In genomic region chr20:16459019-16459700, GRCh38 we compare ENCODE assay signal across 11 cellular contexts.
DNase-seq lines count a peak whose midpoint lies in the region; ATAC-seq and TF ChIP-seq lines count a peak whose summit lies in the region.
"Had no signal": no experiment of that assay in that cellular context is flagged by ENCODE, and none has a peak within 500 bp of the region (broad histone marks: within the 10 kb centered on the region; RNA-seq: fewer than 3 reads in every experiment).

No MANE protein-coding gene starts in this region.

- H3K27ac Mint-ChIP-seq in nephron = peak overlapping the region in 2 of 3 experiments; percentile 7 to 11

- no peak overlapping the region for H3K9ac ChIP-seq in fibroblast of lung (ENCODE audit: insufficient read depth, low read length)

- TF ChIP-seq CTCF in fibroblast of lung (conservative IDR thresholded peaks at IDR 0.05 in 1 of 2, IDR thresholded peaks at IDR 0.05 in 1 of 2; ENCODE audit: low read depth in 1 of 2, low read length in 2 of 2) = no peak
- TF ChIP-seq CTCF in nephron (IDR thresholded peaks at IDR 0.05; ENCODE audit: unreplicated experiment in 3 of 3) = no peak

- peaks cover 3% of the 10 kb centered on the region for H3K4me1 ChIP-seq in fibroblast of lung (ENCODE audit: control insufficient read depth, extremely low read depth, insufficient read depth, low read length)

- peak overlapping the region; percentile 11 for H3K27ac ChIP-seq in fibroblast of lung (ENCODE audit: insufficient read depth, low read length)

- no peaks in the 10 kb centered on the region for H3K9me3 Mint-ChIP-seq in nephron
- H3K9me3 Mint-ChIP-seq: CD8-positive, alpha-beta memory T cell had no signal

- no peak overlapping the region for H2AFZ ChIP-seq in fibroblast of lung (ENCODE audit: low read length)

- H3K4me3 Mint-ChIP-seq in nephron = no peak overlapping the region
- H3K4me3 Mint-ChIP-seq: CD8-positive, alpha-beta memory T cell had no signal

- H3K4me1 Mint-ChIP-seq in nephron = peaks cover 32% of the 10 kb centered on the region
- H3K4me1 Mint-ChIP-seq: CD8-positive, alpha-beta memory T cell had no signal

- H4K20me1 ChIP-seq in fibroblast of lung (ENCODE audit: control insufficient read depth, extremely low read depth, insufficient read depth, low read length) = no peaks in the 10 kb centered on the region

- H3K4me3 ChIP-seq in fibroblast of lung (replicated peaks in 1 of 4; ENCODE audit: control extremely low read depth in 1 of 4, insufficient read depth in 1 of 4, low read depth in 3 of 4, low read length in 4 of 4) = no peak overlapping the region
- H3K4me3 ChIP-seq: dorsolateral prefrontal cortex had no signal

- no peaks in the 10 kb centered on the region for H3K27me3 ChIP-seq in fibroblast of lung (ENCODE audit: control insufficient read depth, insufficient read depth, low read length)
- H3K27me3 ChIP-seq: dorsolateral prefrontal cortex had no signal

- peak overlapping the region; percentile 10 for H3K4me2 ChIP-seq in fibroblast of lung (ENCODE audit: extremely low read depth, insufficient read depth, low read length)

- no peaks in the 10 kb centered on the region for H3K9me3 ChIP-seq in fibroblast of lung (ENCODE audit: control insufficient read depth, insufficient read depth, low read depth, low read length)

- H3K79me2 ChIP-seq in fibroblast of lung (ENCODE audit: control insufficient read depth, insufficient read depth, low read length) = no peaks in the 10 kb centered on the region

- no peak for ATAC-seq in GM19328 (IDR thresholded peaks at IDR 0.05; ENCODE audit: unreplicated experiment)

- H3K27me3 Mint-ChIP-seq in nephron (ENCODE audit: low read depth) = no peaks in the 10 kb centered on the region
- H3K27me3 Mint-ChIP-seq: CD8-positive, alpha-beta memory T cell had no signal

- H3K36me3 ChIP-seq in fibroblast of lung (ENCODE audit: control insufficient read depth, insufficient read depth, low read length) = no peaks in the 10 kb centered on the region

- peaks cover 7% of the 10 kb centered on the region for H3K36me3 Mint-ChIP-seq in nephron (ENCODE audit: low read depth)

- peak; percentile 84 for DNase-seq in AG20443 (ENCODE audit: low spot score)
- DNase-seq in NCI-H446 treated with DMSO at 0.1 percent for 48 hours (lab: John Stamatoyannopoulos, UW) = peak; percentile 91
- DNase-seq in fibroblast of lung (ENCODE audit: low read depth in 2 of 2) = peak; percentile 87 to 90
- no peak for DNase-seq in activated CD4-positive, CD25-positive, alpha-beta regulatory T cell (lab: John Stamatoyannopoulos, UW)
- no peak for DNase-seq in HuH-7.5 (ENCODE audit: low spot score)
- no peak for DNase-seq in NCI-H69 (lab: John Stamatoyannopoulos, UW)
- DNase-seq: CD8-positive, alpha-beta memory T cell; stimulated activated CD4-positive, alpha-beta T cell treated with anti-CD3 and anti-CD28 coated beads, Interleukin-2, amount 100 ng/mL, for 24 hours had no signal

Comparison
In these comparisons a context has a peak if more than half of its experiments do, and no peak if none do; other contexts are left out.
1. DNase-seq: peak in AG20443 (single experiment), NCI-H446 treated with DMSO at 0.1 percent for 48 hours (single experiment) and fibroblast of lung (2 of 2); none in activated CD4-positive, CD25-positive, alpha-beta regulatory T cell (0 of 4), HuH-7.5 (single experiment) and NCI-H69 (single experiment).